In the genomic region with DNA sequence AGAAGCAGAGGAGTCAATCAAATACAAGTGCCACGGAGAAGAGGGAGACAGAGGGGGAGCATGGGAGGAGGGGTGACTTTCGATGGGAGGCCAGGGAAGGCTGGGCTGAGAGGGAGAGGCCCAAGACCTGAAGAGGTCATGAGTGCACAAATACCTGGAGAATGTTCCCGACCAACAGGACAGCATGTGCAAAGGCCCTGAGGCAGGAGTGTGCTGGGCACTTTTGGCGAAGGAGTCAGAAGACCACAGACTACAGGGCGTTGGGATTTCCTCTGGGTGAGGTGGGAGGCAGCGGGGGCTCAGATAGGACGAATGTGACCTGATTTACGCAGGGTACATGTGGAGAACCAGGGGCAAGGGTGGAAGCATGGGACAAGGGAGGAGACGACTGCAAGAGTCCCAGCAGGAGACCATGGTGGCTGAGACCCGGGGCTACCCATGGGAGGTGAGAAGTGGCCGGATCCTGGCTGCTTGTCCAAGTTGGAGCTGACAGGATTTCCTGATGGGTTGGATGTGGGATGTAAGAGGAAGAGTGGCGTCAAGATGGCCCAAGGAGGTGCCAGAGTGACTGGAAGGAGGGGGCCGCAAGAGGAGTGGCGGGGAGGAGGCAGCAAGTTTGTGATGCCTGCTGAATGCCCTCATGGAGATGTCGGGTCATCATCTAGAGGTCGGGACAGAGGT, we compare ENCODE assay signal across 29 cellular contexts. TPM values are rescaled to one million over a fixed set of nuclear protein-coding genes. Genes with fewer than 3 reads are reported as not detected.
DNase-seq lines count a peak whose midpoint lies in the region; ATAC-seq, FAIRE-seq and TF ChIP-seq lines count a peak whose summit lies in the region.
"Had no signal": no experiment of that assay in that cellular context is flagged by ENCODE, and none has a peak within 500 bp of the region (broad histone marks: within the 10 kb centered on the region; RNA-seq: fewer than 3 reads in every experiment).

No MANE protein-coding gene starts in this region.

- intact Hi-C loops in CD14-positive monocyte (cut with micrococcal nuclease) = no loop called here
- intact Hi-C loops in K562 (cut with micrococcal nuclease) = no loop called here

- WGBS in K562 (ENCODE audit: insufficient coverage, low coverage, missing lambda C conversion rate) = 11% methylated on average over 15 of the region's 16 CpGs

- DNase-seq in CD14-positive monocyte (ENCODE audit: low spot score) (no peak), K562 (ENCODE audit: extremely low read depth in 1 of 4, low spot score in 3 of 4) (no peak), NCI-H1436 (lab: John Stamatoyannopoulos, UW) (no peak), GM03348 (ENCODE audit: low spot score) (no peak), chondrocyte (ENCODE audit: low spot score) (no peak)
- DNase-seq in CD8-positive, alpha-beta memory T cell = peak in 1 of 5 donors; percentile 39
- no peak for DNase-seq in naive thymus-derived CD8-positive, alpha-beta T cell
- DNase-seq: activated CD4-positive, alpha-beta T cell treated with anti-CD3 and anti-CD28 coated beads for 4 hours; activated CD8-positive, alpha-beta memory T cell treated with anti-CD3 and anti-CD28 coated beads, Interleukin-2, amount 50 U/mL, for 48 hours; activated effector memory CD4-positive, alpha-beta T cell treated with Interleukin-2 at 50 U/mL for 16 hours; brain microvascular endothelial cell; endodermal cell; esophagus squamous epithelium; hippocampal formation; midbrain; NCI-H1092; NCI-H1930; NCI-H69; nephron progenitor cell; T-helper 2 cell; transverse colon had no signal

- TF ChIP-seq CTCF in CD14-positive monocyte (IDR thresholded peaks at IDR 0.05) (no peak), K562 (IDR thresholded peaks at IDR 0.05 in 2 of 3, conservative IDR thresholded peaks at IDR 0.05 in 1 of 3; ENCODE audit: insufficient read depth in 2 of 3, low read depth in 1 of 3, low read length in 3 of 3) (no peak), chondrocyte (IDR thresholded peaks at IDR 0.05) (no peak)

- no peak for FAIRE-seq in K562 (lab: Jason Lieb, UNC)
- FAIRE-seq: colon, frontal cortex, G401.6 had no signal

- peaks cover 0 to 2% (median 2%) of the 10 kb centered on the region in 3 donors for H3K27me3 Mint-ChIP-seq in CD14-positive monocyte (ENCODE audit: low read depth in 3 of 3)
- H3K27me3 Mint-ChIP-seq in CD8-positive, alpha-beta memory T cell = peaks cover 0 to 3% of the 10 kb centered on the region in 2 donors
- no peaks in the 10 kb centered on the region for H3K27me3 Mint-ChIP-seq in naive thymus-derived CD8-positive, alpha-beta T cell
- no peaks in the 10 kb centered on the region for H3K27me3 Mint-ChIP-seq in chondrocyte (ENCODE audit: low read depth)

- BruUV-seq in K562 (replicated peaks; lab: Mats Ljungman, UMichigan) = no TSS peak

- H3K9ac ChIP-seq in K562 (ENCODE audit: insufficient read depth in 1 of 2, low read depth in 2 of 2, low read length in 2 of 2) = no peak overlapping the region

- H3K27ac Mint-ChIP-seq in CD14-positive monocyte (peak overlapping the region; percentile 0 to 75 (median 61)), chondrocyte (ENCODE audit: unreplicated experiment) (no peak overlapping the region)
- peak overlapping the region; percentile 43 to 99 (median 76) for H3K27ac Mint-ChIP-seq in CD8-positive, alpha-beta memory T cell
- H3K27ac Mint-ChIP-seq in naive thymus-derived CD8-positive, alpha-beta T cell = peak overlapping the region in 9 of 10 donors; percentile 22 to 88 (median 58)
- H3K27ac Mint-ChIP-seq: endodermal cell, nephron progenitor cell had no signal

- no peak for TF ChIP-seq RAD21 in K562 (CRISPR knock-in tag; conservative IDR thresholded peaks at IDR 0.05 in 1 of 2, IDR thresholded peaks at IDR 0.05 in 1 of 2)

- no peak for TF ChIP-seq POLR2A in K562 (conservative IDR thresholded peaks at IDR 0.05)

- H3K9me3 ChIP-seq in CD8-positive, alpha-beta memory T cell (ENCODE audit: low read length) = peaks cover 5% of the 10 kb centered on the region
- no peaks in the 10 kb centered on the region for H3K9me3 ChIP-seq in K562 (replicated peaks; ENCODE audit: control insufficient read depth, insufficient read depth, low read depth, low read length)
- H3K9me3 ChIP-seq: HAP-1, transverse colon had no signal

- H3K9me3 Mint-ChIP-seq in CD14-positive monocyte (peaks cover 2 to 12% (median 6%) of the 10 kb centered on the region in 7 donors), chondrocyte (ENCODE audit: low read depth) (peaks cover 10% of the 10 kb centered on the region)
- H3K9me3 Mint-ChIP-seq in CD8-positive, alpha-beta memory T cell = peaks cover 0 to 10% (median 5%) of the 10 kb centered on the region in 5 donors
- peaks cover 0 to 12% (median 4%) of the 10 kb centered on the region in 9 donors for H3K9me3 Mint-ChIP-seq in naive thymus-derived CD8-positive, alpha-beta T cell

- H3K36me3 Mint-ChIP-seq in CD14-positive monocyte (peaks cover 39 to 73% of the 10 kb centered on the region in 2 donors), chondrocyte (ENCODE audit: low read depth) (peaks cover 6% of the 10 kb centered on the region)
- peaks cover 24 to 74% (median 32%) of the 10 kb centered on the region in 3 donors for H3K36me3 Mint-ChIP-seq in CD8-positive, alpha-beta memory T cell
- peaks cover 5 to 31% (median 21%) of the 10 kb centered on the region in 3 donors for H3K36me3 Mint-ChIP-seq in naive thymus-derived CD8-positive, alpha-beta T cell

- H4K20me1 ChIP-seq in K562 (replicated peaks; ENCODE audit: control insufficient read depth, insufficient read depth, low read length) = no peaks in the 10 kb centered on the region; the same call in 1 of the 2 replicates

- no peaks in the 10 kb centered on the region for H3K27me3 ChIP-seq in CD8-positive, alpha-beta memory T cell (ENCODE audit: insufficient read depth, low read length, poor library complexity, severe bottlenecking)
- H3K27me3 ChIP-seq in K562 (ENCODE audit: control insufficient read depth in 2 of 2, insufficient read depth in 2 of 2, low read length in 2 of 2) = peaks cover 0 to 15% of the 10 kb centered on the region in 2 experiments; a peak in 3 of 5 replicates
- H3K27me3 ChIP-seq: brain microvascular endothelial cell, SJSA1, transverse colon had no signal

- H3K4me2 ChIP-seq in K562 (ENCODE audit: insufficient read depth, low read length) = no peak overlapping the region

- H3K36me3 ChIP-seq in CD8-positive, alpha-beta memory T cell (ENCODE audit: insufficient read depth, low read length) = no peaks in the 10 kb centered on the region
- no peaks in the 10 kb centered on the region for H3K36me3 ChIP-seq in K562 (ENCODE audit: control insufficient read depth, insufficient read depth, low read length)
- H3K36me3 ChIP-seq: brain microvascular endothelial cell, esophagus squamous epithelium, HAP-1, SJSA1, transverse colon had no signal

- H3K4me3 ChIP-seq in CD8-positive, alpha-beta memory T cell (ENCODE audit: low read length) = no peak overlapping the region
- H3K4me3 ChIP-seq in K562 = no peak overlapping the region
- H3K4me3 ChIP-seq: esophagus squamous epithelium, HAP-1, SJSA1, transverse colon had no signal

- no peak overlapping the region for H3K27ac ChIP-seq in CD8-positive, alpha-beta memory T cell (ENCODE audit: low read depth, low read length)
- no peak overlapping the region for H3K27ac ChIP-seq in K562 (ENCODE audit: extremely low read depth, low read depth, low read length)
- H3K27ac ChIP-seq: brain microvascular endothelial cell, C4-2B, esophagus squamous epithelium, SJSA1, transverse colon had no signal

- ATAC-seq in K562 (no peak), GM19397 (IDR thresholded peaks at IDR 0.05; ENCODE audit: unreplicated experiment) (no peak)
- no peak for ATAC-seq in naive thymus-derived CD8-positive, alpha-beta T cell
- ATAC-seq: sciatic nerve had no signal

- no peak overlapping the region for H3K4me3 Mint-ChIP-seq in CD14-positive monocyte
- peak overlapping the region in 2 of 7 donors; percentile 47 to 61 for H3K4me3 Mint-ChIP-seq in CD8-positive, alpha-beta memory T cell
- H3K4me3 Mint-ChIP-seq in naive thymus-derived CD8-positive, alpha-beta T cell = peak overlapping the region in 1 of 10 donors; percentile 3
- H3K4me3 Mint-ChIP-seq in chondrocyte (ENCODE audit: unreplicated experiment) = no peak overlapping the region
- H3K4me3 Mint-ChIP-seq: endodermal cell, nephron progenitor cell had no signal

- peaks cover 3% of the 10 kb centered on the region for H3K9me1 ChIP-seq in K562 (ENCODE audit: control insufficient read depth, insufficient read depth, low read length)

- POLR2A ChIA-PET in CD8-positive, alpha-beta memory T cell (lab: Charles Lee) = interaction anchor here (0.6 kb wide), 1 partner anchor 64 kb away, joined by 3 read pairs; no protein-coding TSS in a partner anchor
- POLR2A ChIA-PET in K562 (lab: Yijun Ruan, JAX) = interaction anchor here (1.1 kb wide), 1 partner anchor 20 kb away, joined by 3 read pairs; no protein-coding TSS in a partner anchor
- POLR2A ChIA-PET in naive thymus-derived CD8-positive, alpha-beta T cell (lab: Charles Lee) = interaction anchor here (1.8 kb wide), 1 partner anchor 12 kb away, joined by 4 read pairs; no protein-coding TSS in a partner anchor

- H3K4me1 Mint-ChIP-seq in CD14-positive monocyte (peaks cover 76% of the 10 kb centered on the region), chondrocyte (ENCODE audit: low read depth) (no peaks in the 10 kb centered on the region)
- H3K4me1 Mint-ChIP-seq in CD8-positive, alpha-beta memory T cell = peaks cover 87 to 100% (median 98%) of the 10 kb centered on the region in 3 donors
- H3K4me1 Mint-ChIP-seq in naive thymus-derived CD8-positive, alpha-beta T cell = peaks cover 36 to 92% (median 89%) of the 10 kb centered on the region in 4 donors

- in situ Hi-C loops in K562 (cut with MboI) = no loop called here

- no peaks in the 10 kb centered on the region for H3K79me2 ChIP-seq in K562 (ENCODE audit: control insufficient read depth, insufficient read depth, low read length)

- no peak overlapping the region for H2AFZ ChIP-seq in K562 (ENCODE audit: low read depth, low read length)

- peaks cover 45% of the 10 kb centered on the region for H3K4me1 ChIP-seq in CD8-positive, alpha-beta memory T cell (ENCODE audit: insufficient read depth, low read length)
- H3K4me1 ChIP-seq in K562 (replicated peaks in 1 of 2; ENCODE audit: control insufficient read depth in 2 of 2, insufficient read depth in 2 of 2, low read length in 2 of 2) = peaks cover 4 to 11% of the 10 kb centered on the region in 2 experiments; a peak in 3 of 5 replicates
- H3K4me1 ChIP-seq: HAP-1, SJSA1 had no signal

- no peak for TF ChIP-seq EP300 in K562 (IDR thresholded peaks at IDR 0.05; ENCODE audit: low read length)

- CTCF ChIA-PET in CD8-positive, alpha-beta memory T cell (lab: Charles Lee) = no interaction called here
- CTCF ChIA-PET in K562 (lab: Yijun Ruan, JAX; ENCODE audit: low intra/inter-chr PET ratio) = no interaction called here

RNA-seq across cellular contexts. Expression of a gene that starts 23.4 kb away (rescaled TPM):
- polyA plus RNA-seq in CD14-positive monocyte (10 to 100 TPM; 24.3 to 27.5 TPM), K562 (2011; rRNA removed) (1.8 and 4.9 TPM in 2 replicates), K562 (2014; fragmentation: Illumina TruSeq; extraction: Trizol) (5.5 and 6.1 TPM in 2 replicates), K562 (2014; fragmentation: Nextera tagmentation; extraction: Ambion mirVana) (1 to 10 TPM in 1 of 2 experiments, under 1 TPM in 1; 0.37 to 1.6 TPM), K562 (2014; rRNA removed) (4.2 and 4.4 TPM in 2 replicates)
- total RNA-seq in CD8-positive, alpha-beta memory T cell = 10 to 100 TPM; 90.0 to 90.5 TPM
- polyA plus RNA-seq in CD8-positive, alpha-beta memory T cell = 89.5 TPM
- 7.3 and 17.0 TPM in 2 replicates for total RNA-seq in K562 (2011; cell fraction: chromatin; rRNA removed; ENCODE audit: low replicate concordance)
- 5.9 and 8.0 TPM in 2 replicates for total RNA-seq in K562 (2011; cell fraction: nucleolus; rRNA removed)
- 7.9 and 9.6 TPM in 2 replicates for total RNA-seq in K562 (2011; cell fraction: nucleoplasm; rRNA removed)
- total RNA-seq in K562 (2014; rRNA removed) (5.4 and 9.3 TPM in 2 replicates), K562 (2014; rRNA removed; fragmentation: Illumina TruSeq; extraction: Trizol) (3.3 and 5.1 TPM in 2 replicates), K562 (2015; rRNA removed; fragmentation: Illumina TruSeq; extraction: Trizol) (4.7 and 4.8 TPM in 2 replicates), K562 (2021) (9.0 and 10.4 TPM in 2 replicates), chondrocyte (3.0 to 5.0 TPM (median 3.3 TPM) in 3 replicates)
- 2.5 and 2.6 TPM in 2 replicates for polyA plus RNA-seq in K562 (2011; cell fraction: cytosol; rRNA removed)
- 5.3 and 7.3 TPM in 2 replicates for polyA plus RNA-seq in K562 (2011; cell fraction: nucleus; rRNA removed)
- polyA plus RNA-seq in K562 (2012) = 5.7 and 10.6 TPM in 2 replicates
- 3.3 and 4.7 TPM in 2 replicates for polyA minus RNA-seq in K562 (2011; rRNA and poly(A)+ RNA removed)
- polyA minus RNA-seq in K562 (2011; cell fraction: cytosol; rRNA and poly(A)+ RNA removed) = 1.6 and 4.8 TPM in 2 replicates
- polyA minus RNA-seq in K562 (2011; cell fraction: nucleus; rRNA and poly(A)+ RNA removed) = 2.7 and 8.8 TPM in 2 replicates
- total RNA-seq in naive thymus-derived CD8-positive, alpha-beta T cell = 100 to 1,000 TPM; 140 to 141 TPM
- polyA plus RNA-seq in naive thymus-derived CD8-positive, alpha-beta T cell = 10 to 100 TPM; 14.4 to 38.5 (median 20.9) TPM

Comparison
In these comparisons a context has a peak if more than half of its experiments do, and no peak if none do; other contexts are left out.
1. RNA of a gene that starts 23.4 kb away (total RNA-seq): 140 to 141 TPM in naive thymus-derived CD8-positive, alpha-beta T cell and 90.0 to 90.5 TPM in CD8-positive, alpha-beta memory T cell; 3.3 to 17.0 TPM in K562 and 3.0 to 5.0 TPM in chondrocyte; every median in the first group is over 4 times any median in the second.